Comparison of ENCODE assay signal across 18 cellular contexts in genomic region chr1:105636052-105636451, GRCh38.
"Had no signal": no experiment of that assay in that cellular context is flagged by ENCODE, and none has a peak within 500 bp of the region (broad histone marks: within the 10 kb centered on the region; RNA-seq: fewer than 3 reads in every experiment).

No MANE protein-coding gene starts in this region.

- ATAC-seq: activated T-helper 17 cell treated with anti-CD3 and anti-CD28 coated beads, Interleukin-2, amount 50 U/mL, for 72 hours; naive thymus-derived CD8-positive, alpha-beta T cell had no signal

- H3K4me1 Mint-ChIP-seq: activated T-helper 17 cell treated with anti-CD3 and anti-CD28 coated beads, Interleukin-2, amount 50 U/mL, for 72 hours; central memory CD8-positive, alpha-beta T cell; memory B cell; naive thymus-derived CD8-positive, alpha-beta T cell had no signal

- H3K36me3 Mint-ChIP-seq: memory B cell; naive thymus-derived CD8-positive, alpha-beta T cell had no signal

- H3K4me3 ChIP-seq: coronary artery, esophagus squamous epithelium, left ventricle myocardium inferior, transverse colon, vagina had no signal

- H3K36me3 ChIP-seq: brain microvascular endothelial cell, esophagus squamous epithelium, left ventricle myocardium inferior, neutrophil, transverse colon, vagina had no signal

- DNase-seq: activated naive CD4-positive, alpha-beta T cell treated with Interleukin-2 at 50 U/mL for 16 hours; activated T-cell treated with anti-CD3 and anti-CD28 coated beads for 4 hours; anterior cingulate cortex; brain microvascular endothelial cell; esophagus squamous epithelium; hippocampal formation; kidney; left ventricle myocardium inferior; naive thymus-derived CD8-positive, alpha-beta T cell; stimulated activated naive CD4-positive, alpha-beta T cell treated with Interleukin-2 at 50 U/mL for 16 hours; substantia nigra; transverse colon had no signal

- H3K27ac ChIP-seq: brain microvascular endothelial cell, coronary artery, esophagus squamous epithelium, left ventricle myocardium inferior, neutrophil, transverse colon, vagina had no signal

- H3K27me3 ChIP-seq: brain microvascular endothelial cell, esophagus squamous epithelium, neutrophil, transverse colon, vagina had no signal

- H3K27me3 Mint-ChIP-seq: activated T-helper 17 cell treated with anti-CD3 and anti-CD28 coated beads, Interleukin-2, amount 50 U/mL, for 72 hours; central memory CD8-positive, alpha-beta T cell; memory B cell; naive thymus-derived CD8-positive, alpha-beta T cell had no signal

- H3K4me3 Mint-ChIP-seq: activated T-helper 17 cell treated with anti-CD3 and anti-CD28 coated beads, Interleukin-2, amount 50 U/mL, for 72 hours; central memory CD8-positive, alpha-beta T cell; memory B cell; naive thymus-derived CD8-positive, alpha-beta T cell had no signal

- H3K27ac Mint-ChIP-seq: activated T-helper 17 cell treated with anti-CD3 and anti-CD28 coated beads, Interleukin-2, amount 50 U/mL, for 72 hours; memory B cell; naive thymus-derived CD8-positive, alpha-beta T cell had no signal

- H3K4me1 ChIP-seq: esophagus squamous epithelium, left ventricle myocardium inferior, vagina had no signal
